ENCODE assay signal across 22 cellular contexts in the genomic region with DNA sequence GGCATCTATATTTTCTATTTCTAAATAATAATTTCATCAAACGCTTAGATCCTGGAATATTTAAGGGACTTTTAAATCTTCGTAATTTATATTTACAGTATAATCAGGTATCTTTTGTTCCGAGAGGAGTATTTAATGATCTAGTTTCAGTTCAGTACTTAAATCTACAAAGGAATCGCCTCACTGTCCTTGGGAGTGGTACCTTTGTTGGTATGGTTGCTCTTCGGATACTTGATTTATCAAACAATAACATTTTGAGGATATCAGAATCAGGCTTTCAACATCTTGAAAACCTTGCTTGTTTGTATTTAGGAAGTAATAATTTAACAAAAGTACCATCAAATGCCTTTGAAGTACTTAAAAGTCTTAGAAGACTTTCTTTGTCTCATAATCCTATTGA.
"Had no signal": no experiment of that assay in that cellular context is flagged by ENCODE, and none has a peak within 500 bp of the region (broad histone marks: within the 10 kb centered on the region; RNA-seq: fewer than 3 reads in every experiment).

No MANE protein-coding gene starts in this region.

- H3K27ac ChIP-seq: brain microvascular endothelial cell, hepatocyte, neural progenitor cell, prostate gland, tibial artery had no signal

- H3K4me3 ChIP-seq: hepatocyte, neural progenitor cell, prostate gland, tibial artery had no signal

- H3K27me3 Mint-ChIP-seq: activated CD4-positive, alpha-beta T cell treated with anti-CD3 and anti-CD28 coated beads, Interleukin-2, amount 10 ng/mL, durations not matched to agents 7 days and 5 days; activated naive CD4-positive, alpha-beta T cell treated with anti-CD3 and anti-CD28 coated beads, Interleukin-2, amount 10 ng/mL, durations not matched to agents 7 days and 5 days; activated naive CD8-positive, alpha-beta T cell treated with anti-CD3 and anti-CD28 coated beads, Interleukin-2, amount 50 U/mL, for 24 hours had no signal

- H3K4me3 Mint-ChIP-seq: activated CD4-positive, alpha-beta T cell treated with anti-CD3 and anti-CD28 coated beads, Interleukin-2, amount 10 ng/mL, durations not matched to agents 7 days and 5 days; activated CD8-positive, alpha-beta T cell treated with anti-CD3 and anti-CD28 coated beads, Interleukin-2, amount 10 ng/mL, durations not matched to agents 7 days and 5 days; activated naive CD4-positive, alpha-beta T cell treated with anti-CD3 and anti-CD28 coated beads, Interleukin-2, amount 10 ng/mL, durations not matched to agents 7 days and 5 days; activated naive CD8-positive, alpha-beta T cell treated with anti-CD3 and anti-CD28 coated beads, Interleukin-2, amount 50 U/mL, for 24 hours; neural progenitor cell had no signal

- H3K9me3 ChIP-seq: prostate gland, right lobe of liver, tibial artery had no signal

- H3K36me3 ChIP-seq: brain microvascular endothelial cell, neural progenitor cell, prostate gland, right lobe of liver had no signal

- ATAC-seq: activated CD8-positive, alpha-beta T cell treated with anti-CD3 and anti-CD28 coated beads, Interleukin-2, amount 10 ng/mL, durations not matched to agents 7 days and 5 days; activated naive CD8-positive, alpha-beta T cell treated with anti-CD3 and anti-CD28 coated beads, Interleukin-2, amount 50 U/mL, for 24 hours; activated T-cell treated with anti-CD3 and anti-CD28 coated beads, Interleukin-2, amount 50 U/mL, for 4 hours; left cardiac atrium; right lobe of liver; SK-N-SH treated with all-trans-retinoic acid at 6 μM for 48 hours had no signal

- H3K27ac Mint-ChIP-seq: activated CD4-positive, alpha-beta T cell treated with anti-CD3 and anti-CD28 coated beads, Interleukin-2, amount 10 ng/mL, durations not matched to agents 7 days and 5 days; activated CD8-positive, alpha-beta T cell treated with anti-CD3 and anti-CD28 coated beads, Interleukin-2, amount 10 ng/mL, durations not matched to agents 7 days and 5 days; activated naive CD4-positive, alpha-beta T cell treated with anti-CD3 and anti-CD28 coated beads, Interleukin-2, amount 10 ng/mL, durations not matched to agents 7 days and 5 days; activated naive CD8-positive, alpha-beta T cell treated with anti-CD3 and anti-CD28 coated beads, Interleukin-2, amount 50 U/mL, for 24 hours; neural progenitor cell had no signal

- H3K27me3 ChIP-seq: brain microvascular endothelial cell, hepatocyte, neural progenitor cell, right lobe of liver, tibial artery had no signal

- H3K9me3 Mint-ChIP-seq: activated CD4-positive, alpha-beta T cell treated with anti-CD3 and anti-CD28 coated beads, Interleukin-2, amount 10 ng/mL, durations not matched to agents 7 days and 5 days; activated naive CD4-positive, alpha-beta T cell treated with anti-CD3 and anti-CD28 coated beads, Interleukin-2, amount 10 ng/mL, durations not matched to agents 7 days and 5 days; activated naive CD8-positive, alpha-beta T cell treated with anti-CD3 and anti-CD28 coated beads, Interleukin-2, amount 50 U/mL, for 24 hours; activated T-cell treated with anti-CD3 and anti-CD28 coated beads, Interleukin-2, amount 50 U/mL, for 4 hours; neural progenitor cell had no signal

- H3K9ac ChIP-seq: neural progenitor cell had no signal

- H3K4me1 ChIP-seq: prostate gland, right lobe of liver, tibial artery had no signal

- DNase-seq: activated CD4-positive, alpha-beta T cell treated with anti-CD3 and anti-CD28 coated beads, Interleukin-2, amount 10 ng/mL, durations not matched to agents 7 days and 5 days; activated CD8-positive, alpha-beta T cell treated with anti-CD3 and anti-CD28 coated beads, Interleukin-2, amount 10 ng/mL, durations not matched to agents 7 days and 5 days; activated naive CD4-positive, alpha-beta T cell treated with anti-CD3 and anti-CD28 coated beads, Interleukin-2, amount 10 ng/mL, durations not matched to agents 7 days and 5 days; activated naive CD8-positive, alpha-beta T cell treated with anti-CD3 and anti-CD28 coated beads, Interleukin-2, amount 50 U/mL, for 24 hours; activated T-cell treated with anti-CD3 and anti-CD28 coated beads, Interleukin-2, amount 50 U/mL, for 4 hours; aorta; brain microvascular endothelial cell; cortex of kidney; effector CD4-positive, alpha-beta T cell; left cardiac atrium; mammary epithelial cell; midbrain; right lobe of liver; small intestine; stimulated activated CD4-positive, alpha-beta T cell treated with anti-CD3 and anti-CD28 coated beads, Interleukin-4, amount 100 ng/mL, for 1 hour; T-helper 1 cell; T1000; tibial artery had no signal
